8 cellular contexts compared by ENCODE assay signal in the genomic region with DNA sequence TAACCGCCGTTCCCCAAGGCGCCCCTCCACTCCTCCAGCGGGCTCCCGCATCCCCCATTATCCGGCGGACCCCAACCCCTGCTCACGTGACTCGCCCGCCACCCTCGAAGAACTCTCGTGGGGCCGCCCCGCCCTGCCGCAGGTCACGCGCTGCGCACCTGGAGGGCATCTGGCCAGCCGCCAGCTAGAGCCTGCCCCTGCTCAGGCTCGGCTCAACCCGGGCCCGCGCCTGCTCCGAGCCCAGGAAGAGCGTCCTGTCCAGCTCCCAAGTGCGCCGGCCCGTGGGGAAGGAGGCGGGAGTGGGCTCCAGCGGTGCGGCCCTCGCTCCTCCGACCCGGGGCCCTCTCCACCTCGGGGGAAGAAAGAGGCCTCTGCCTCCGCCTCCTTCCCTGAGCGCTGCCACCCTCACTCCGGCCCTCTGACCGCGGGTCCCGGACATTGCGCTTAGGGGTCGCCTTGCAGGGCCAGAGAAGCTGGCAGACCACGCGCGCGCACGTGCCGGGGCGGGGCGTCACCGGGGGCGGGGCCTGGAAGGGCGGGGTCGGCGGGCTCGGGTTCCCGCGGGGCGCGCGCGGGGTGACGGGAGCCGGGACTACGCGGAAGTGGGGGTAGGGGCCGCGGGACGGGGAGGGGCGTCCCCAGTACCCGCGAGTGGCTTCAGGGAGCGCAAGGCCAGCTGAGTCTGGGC. TPM values are rescaled to one million over a fixed set of nuclear protein-coding genes. Genes with fewer than 3 reads are reported as not detected.
DNase-seq lines count a peak whose midpoint lies in the region; ATAC-seq and TF ChIP-seq lines count a peak whose summit lies in the region.

No MANE protein-coding gene starts in this region.

- H3K36me3 Mint-ChIP-seq in activated T-helper 17 cell treated with anti-CD3 and anti-CD28 coated beads, Interleukin-2, amount 50 U/mL, for 72 hours (ENCODE audit: low read depth), result no peaks in the 10 kb centered on the region
- no peaks in the 10 kb centered on the region for H3K36me3 Mint-ChIP-seq in natural killer cell treated with Interleukin-12 subunit alpha and Interleukin-12 subunit beta and Interleukin-15 and Interleukin-18, amount 100 ng/mL, for 72 hours

- POLR2A ChIA-PET in Panc1 (lab: Charles Lee), result interaction anchor here (0.7 to 1.3 kb wide), 6 partner anchors 16 to 271 kb away, joined by 4 to 15 read pairs (median 5); no protein-coding TSS in a partner anchor

- peak overlapping the region; percentile 81 for H2AFZ ChIP-seq in fibroblast of lung (ENCODE audit: low read length)

- H3K36me3 ChIP-seq in HUES48 (ENCODE audit: control insufficient read depth, insufficient read depth, low read length) (no peaks in the 10 kb centered on the region), Panc1 (ENCODE audit: control insufficient read depth, insufficient read depth, low read length) (no peaks in the 10 kb centered on the region), fibroblast of lung (ENCODE audit: control insufficient read depth, insufficient read depth, low read length) (no peaks in the 10 kb centered on the region)

- in situ Hi-C loops in Caki2 (cut with HindIII; ENCODE audit: low pct_unique_long_range_greater_than_20kb, low sequenced_read_pairs) (no loop called here), Panc1 (cut with HindIII; ENCODE audit: low pct_unique_long_range_greater_than_20kb, low sequenced_read_pairs) (no loop called here)

- ATAC-seq in GM21390 (IDR thresholded peaks at IDR 0.05; ENCODE audit: unreplicated experiment) (peak; percentile 53), Panc1 (peak; percentile 90)
- peak; percentile 81 for ATAC-seq in activated T-helper 17 cell treated with anti-CD3 and anti-CD28 coated beads, Interleukin-2, amount 50 U/mL, for 72 hours (replicated peaks)
- ATAC-seq in natural killer cell treated with Interleukin-12 subunit alpha and Interleukin-12 subunit beta and Interleukin-15 and Interleukin-18, amount 100 ng/mL, for 72 hours, result peak; percentile 90 to 92

- peak overlapping the region; percentile 78 for H3K27ac ChIP-seq in HUES48 (ENCODE audit: low read depth, low read length)
- peak overlapping the region; percentile 97 for H3K27ac ChIP-seq in Panc1 (ENCODE audit: low read length)
- peak overlapping the region; percentile 63 for H3K27ac ChIP-seq in fibroblast of lung (ENCODE audit: insufficient read depth, low read length)

- H3K27ac Mint-ChIP-seq in activated T-helper 17 cell treated with anti-CD3 and anti-CD28 coated beads, Interleukin-2, amount 50 U/mL, for 72 hours, result peak overlapping the region; percentile 89
- H3K27ac Mint-ChIP-seq in natural killer cell treated with Interleukin-12 subunit alpha and Interleukin-12 subunit beta and Interleukin-15 and Interleukin-18, amount 100 ng/mL, for 72 hours, result peak overlapping the region; percentile 76 to 86

- peak; percentile 90 for DNase-seq in Caki2 (ENCODE audit: low read depth)
- peak; percentile 39 for DNase-seq in Panc1 (ENCODE audit: low read depth, low spot score)
- peak; percentile 64 to 78 for DNase-seq in fibroblast of lung (ENCODE audit: low read depth in 2 of 2)
- peak; percentile 92 for DNase-seq in natural killer cell treated with Interleukin-12 subunit alpha and Interleukin-12 subunit beta and Interleukin-15 and Interleukin-18, amount 100 ng/mL, for 72 hours (ENCODE audit: low spot score)
- DNase-seq in stimulated activated naive CD4-positive, alpha-beta T cell (lab: John Stamatoyannopoulos, UW), result peak; percentile 75 to 95 (median 86)

- peaks cover 4% of the 10 kb centered on the region for H3K4me1 Mint-ChIP-seq in activated T-helper 17 cell treated with anti-CD3 and anti-CD28 coated beads, Interleukin-2, amount 50 U/mL, for 72 hours
- H3K4me1 Mint-ChIP-seq in natural killer cell treated with Interleukin-12 subunit alpha and Interleukin-12 subunit beta and Interleukin-15 and Interleukin-18, amount 100 ng/mL, for 72 hours (ENCODE audit: low read depth in 2 of 2), result peaks cover 0 to 2% of the 10 kb centered on the region in 2 donors

- peak overlapping the region; percentile 85 for H3K4me3 Mint-ChIP-seq in activated T-helper 17 cell treated with anti-CD3 and anti-CD28 coated beads, Interleukin-2, amount 50 U/mL, for 72 hours
- H3K4me3 Mint-ChIP-seq in natural killer cell treated with Interleukin-12 subunit alpha and Interleukin-12 subunit beta and Interleukin-15 and Interleukin-18, amount 100 ng/mL, for 72 hours, result peak overlapping the region; percentile 86

- H3K4me1 ChIP-seq in HUES48 (ENCODE audit: control insufficient read depth, insufficient read depth, low read length) (no peaks in the 10 kb centered on the region), Panc1 (ENCODE audit: control insufficient read depth, insufficient read depth, low read length) (peaks cover 9% of the 10 kb centered on the region), fibroblast of lung (ENCODE audit: control insufficient read depth, extremely low read depth, insufficient read depth, low read length) (no peaks in the 10 kb centered on the region)

- CTCF ChIA-PET in Panc1 (lab: Charles Lee), result interaction anchor here (0.6 to 1.3 kb wide), 6 partner anchors 30 to 381 kb away, joined by 3 to 5 read pairs (median 4); no protein-coding TSS in a partner anchor

- H3K27me3 ChIP-seq in HUES48 (ENCODE audit: control insufficient read depth, insufficient read depth, low read length) (no peaks in the 10 kb centered on the region), Panc1 (ENCODE audit: control insufficient read depth, insufficient read depth, low read length) (no peaks in the 10 kb centered on the region), fibroblast of lung (ENCODE audit: control insufficient read depth, insufficient read depth, low read length) (no peaks in the 10 kb centered on the region)

- no peaks in the 10 kb centered on the region for H3K79me2 ChIP-seq in fibroblast of lung (ENCODE audit: control insufficient read depth, insufficient read depth, low read length)

- H3K4me3 ChIP-seq in HUES48 (ENCODE audit: low read depth, low read length) (peak overlapping the region; percentile 85), Panc1 (ENCODE audit: low read depth in 2 of 2, low read length in 2 of 2) (peak overlapping the region; percentile 61 to 78), fibroblast of lung (replicated peaks in 1 of 4; ENCODE audit: control extremely low read depth in 1 of 4, insufficient read depth in 1 of 4, low read depth in 3 of 4, low read length in 4 of 4) (peak overlapping the region; percentile 38 to 76 (median 60))

- no TSS peak for BruUV-seq in Panc1 (replicated peaks; lab: Mats Ljungman, UMichigan)

- H3K9ac ChIP-seq in HUES48 (ENCODE audit: low read depth, low read length) (peak overlapping the region; percentile 71), fibroblast of lung (ENCODE audit: insufficient read depth, low read length) (peak overlapping the region; percentile 75)

- H3K9me3 Mint-ChIP-seq in activated T-helper 17 cell treated with anti-CD3 and anti-CD28 coated beads, Interleukin-2, amount 50 U/mL, for 72 hours, result no peaks in the 10 kb centered on the region
- H3K9me3 Mint-ChIP-seq in natural killer cell treated with Interleukin-12 subunit alpha and Interleukin-12 subunit beta and Interleukin-15 and Interleukin-18, amount 100 ng/mL, for 72 hours, result no peaks in the 10 kb centered on the region

- H3K4me2 ChIP-seq in fibroblast of lung (ENCODE audit: extremely low read depth, insufficient read depth, low read length), result peak overlapping the region; percentile 84

- intact Hi-C loops in Panc1 (cut with micrococcal nuclease; ENCODE audit: unreplicated experiment), result no loop called here

- H4K20me1 ChIP-seq in fibroblast of lung (ENCODE audit: control insufficient read depth, extremely low read depth, insufficient read depth, low read length), result no peaks in the 10 kb centered on the region

- H3K9me3 ChIP-seq in HUES48 (ENCODE audit: control insufficient read depth, insufficient read depth, low read length), result no peaks in the 10 kb centered on the region
- no peaks in the 10 kb centered on the region for H3K9me3 ChIP-seq in Panc1 (ENCODE audit: control insufficient read depth, insufficient read depth, low read depth, low read length)
- H3K9me3 ChIP-seq in fibroblast of lung (ENCODE audit: control insufficient read depth, insufficient read depth, low read depth, low read length), result no peaks in the 10 kb centered on the region

- no peak; the same call in 1 of the 2 replicates for TF ChIP-seq CTCF in Panc1 (IDR thresholded peaks at IDR 0.05)
- TF ChIP-seq CTCF in fibroblast of lung (conservative IDR thresholded peaks at IDR 0.05 in 1 of 2, IDR thresholded peaks at IDR 0.05 in 1 of 2; ENCODE audit: low read depth in 1 of 2, low read length in 2 of 2), result no peak

- no peaks in the 10 kb centered on the region for H3K27me3 Mint-ChIP-seq in activated T-helper 17 cell treated with anti-CD3 and anti-CD28 coated beads, Interleukin-2, amount 50 U/mL, for 72 hours
- H3K27me3 Mint-ChIP-seq in natural killer cell treated with Interleukin-12 subunit alpha and Interleukin-12 subunit beta and Interleukin-15 and Interleukin-18, amount 100 ng/mL, for 72 hours, result no peaks in the 10 kb centered on the region

RNA-seq across cellular contexts. Expression of gene HMGN2, which starts 28.4 kb away (rescaled TPM):
- total RNA-seq in Caki2 (2014; rRNA removed; shearing (Covaris generic); ENCODE audit: low replicate concordance), result 570 and 785 TPM in 2 replicates
- total RNA-seq in Panc1 (2021; ENCODE audit: unreplicated experiment) (496 TPM), fibroblast of lung (123 and 170 TPM in 2 replicates)
- polyA plus RNA-seq in Panc1 (2012; ENCODE audit: insufficient read length), result 726 TPM
- total RNA-seq in activated T-helper 17 cell treated with anti-CD3 and anti-CD28 coated beads, Interleukin-2, amount 50 U/mL, for 72 hours, result 100 to 1,000 TPM; 551 to 805 TPM
- polyA plus RNA-seq in fibroblast of lung, result 442 and 557 TPM in 2 replicates
- polyA plus RNA-seq in fibroblast of lung (2012), result 438 and 628 TPM in 2 replicates
- 30.0 and 34.6 TPM in 2 replicates for polyA minus RNA-seq in fibroblast of lung (ENCODE audit: low replicate concordance)
- total RNA-seq in natural killer cell treated with Interleukin-12 subunit alpha and Interleukin-12 subunit beta and Interleukin-15 and Interleukin-18, amount 100 ng/mL, for 72 hours, result 100 to 1,000 TPM; 493 to 648 TPM

RNA-seq across cellular contexts. Expression of gene RPS6KA1, which starts 28.9 kb away (rescaled TPM):
- total RNA-seq in Caki2 (2014; rRNA removed; shearing (Covaris generic); ENCODE audit: low replicate concordance), result 37.8 and 68.1 TPM in 2 replicates
- 44.0 TPM for total RNA-seq in Panc1 (2021; ENCODE audit: unreplicated experiment)
- polyA plus RNA-seq in Panc1 (2012; ENCODE audit: insufficient read length), result 32.1 TPM
- 100 to 1,000 TPM; 154 to 211 TPM for total RNA-seq in activated T-helper 17 cell treated with anti-CD3 and anti-CD28 coated beads, Interleukin-2, amount 50 U/mL, for 72 hours
- 1.7 and 2.6 TPM in 2 replicates for total RNA-seq in fibroblast of lung
- polyA plus RNA-seq in fibroblast of lung, result 0.64 and 0.94 TPM in 2 replicates
- polyA plus RNA-seq in fibroblast of lung (2012), result 0.90 and 1.1 TPM in 2 replicates
- 0.47 and 1.3 TPM in 2 replicates for polyA minus RNA-seq in fibroblast of lung (ENCODE audit: low replicate concordance)
- 100 to 1,000 TPM; 324 to 369 TPM for total RNA-seq in natural killer cell treated with Interleukin-12 subunit alpha and Interleukin-12 subunit beta and Interleukin-15 and Interleukin-18, amount 100 ng/mL, for 72 hours

Comparison
In these comparisons a context has a peak if more than half of its experiments do, and no peak if none do; other contexts are left out.
1. Peak in every context shown above with its lines: DNase-seq, ATAC-seq, H3K4me3 ChIP-seq and H3K27ac ChIP-seq.
2. DNase-seq: peak in every context shown above with its lines; median percentile 92 in natural killer cell treated with Interleukin-12 subunit alpha and Interleukin-12 subunit beta and Interleukin-15 and Interleukin-18, amount 100 ng/mL, for 72 hours; 90 in Caki2; 86 in stimulated activated naive CD4-positive, alpha-beta T cell; 71 in fibroblast of lung; 39 in Panc1.
3. RNA of gene RPS6KA1, which starts 28.9 kb away (total RNA-seq): 324 to 369 TPM in natural killer cell treated with Interleukin-12 subunit alpha and Interleukin-12 subunit beta and Interleukin-15 and Interleukin-18, amount 100 ng/mL, for 72 hours, 154 to 211 TPM in activated T-helper 17 cell treated with anti-CD3 and anti-CD28 coated beads, Interleukin-2, amount 50 U/mL, for 72 hours, 37.8 to 68.1 TPM in Caki2 and 44.0 TPM in Panc1 (single experiment); 1.7 to 2.6 TPM in fibroblast of lung; every median in the first group is over 10 times any median in the second.